ENCODE assay signal across 1 cellular context in the genomic region with DNA sequence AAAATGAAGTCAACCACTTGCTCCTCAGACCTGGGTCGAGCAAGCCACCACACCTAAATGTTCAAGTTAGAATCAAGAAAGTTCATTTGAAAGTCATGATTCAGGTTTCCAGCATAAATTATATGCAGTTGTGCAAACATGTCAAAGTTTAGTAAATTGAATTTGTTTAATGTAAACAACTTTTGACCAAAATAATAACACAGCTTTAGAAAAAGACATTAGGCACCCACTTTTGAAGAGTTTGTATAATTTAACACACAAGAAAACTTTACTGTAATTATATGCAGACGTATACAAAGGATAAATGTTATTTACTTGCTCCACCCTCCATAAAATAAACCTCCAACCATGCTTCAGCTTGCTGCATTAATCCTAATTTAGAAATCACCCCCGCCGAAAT.
TF ChIP-seq lines count a peak whose summit lies in the region.

No MANE protein-coding gene starts in this region.

TF ChIP-seq in GM23338, 12 proteins besides CTCF, POLR2A, EP300 and RAD21:
- TF ChIP-seq, protein P1, sequence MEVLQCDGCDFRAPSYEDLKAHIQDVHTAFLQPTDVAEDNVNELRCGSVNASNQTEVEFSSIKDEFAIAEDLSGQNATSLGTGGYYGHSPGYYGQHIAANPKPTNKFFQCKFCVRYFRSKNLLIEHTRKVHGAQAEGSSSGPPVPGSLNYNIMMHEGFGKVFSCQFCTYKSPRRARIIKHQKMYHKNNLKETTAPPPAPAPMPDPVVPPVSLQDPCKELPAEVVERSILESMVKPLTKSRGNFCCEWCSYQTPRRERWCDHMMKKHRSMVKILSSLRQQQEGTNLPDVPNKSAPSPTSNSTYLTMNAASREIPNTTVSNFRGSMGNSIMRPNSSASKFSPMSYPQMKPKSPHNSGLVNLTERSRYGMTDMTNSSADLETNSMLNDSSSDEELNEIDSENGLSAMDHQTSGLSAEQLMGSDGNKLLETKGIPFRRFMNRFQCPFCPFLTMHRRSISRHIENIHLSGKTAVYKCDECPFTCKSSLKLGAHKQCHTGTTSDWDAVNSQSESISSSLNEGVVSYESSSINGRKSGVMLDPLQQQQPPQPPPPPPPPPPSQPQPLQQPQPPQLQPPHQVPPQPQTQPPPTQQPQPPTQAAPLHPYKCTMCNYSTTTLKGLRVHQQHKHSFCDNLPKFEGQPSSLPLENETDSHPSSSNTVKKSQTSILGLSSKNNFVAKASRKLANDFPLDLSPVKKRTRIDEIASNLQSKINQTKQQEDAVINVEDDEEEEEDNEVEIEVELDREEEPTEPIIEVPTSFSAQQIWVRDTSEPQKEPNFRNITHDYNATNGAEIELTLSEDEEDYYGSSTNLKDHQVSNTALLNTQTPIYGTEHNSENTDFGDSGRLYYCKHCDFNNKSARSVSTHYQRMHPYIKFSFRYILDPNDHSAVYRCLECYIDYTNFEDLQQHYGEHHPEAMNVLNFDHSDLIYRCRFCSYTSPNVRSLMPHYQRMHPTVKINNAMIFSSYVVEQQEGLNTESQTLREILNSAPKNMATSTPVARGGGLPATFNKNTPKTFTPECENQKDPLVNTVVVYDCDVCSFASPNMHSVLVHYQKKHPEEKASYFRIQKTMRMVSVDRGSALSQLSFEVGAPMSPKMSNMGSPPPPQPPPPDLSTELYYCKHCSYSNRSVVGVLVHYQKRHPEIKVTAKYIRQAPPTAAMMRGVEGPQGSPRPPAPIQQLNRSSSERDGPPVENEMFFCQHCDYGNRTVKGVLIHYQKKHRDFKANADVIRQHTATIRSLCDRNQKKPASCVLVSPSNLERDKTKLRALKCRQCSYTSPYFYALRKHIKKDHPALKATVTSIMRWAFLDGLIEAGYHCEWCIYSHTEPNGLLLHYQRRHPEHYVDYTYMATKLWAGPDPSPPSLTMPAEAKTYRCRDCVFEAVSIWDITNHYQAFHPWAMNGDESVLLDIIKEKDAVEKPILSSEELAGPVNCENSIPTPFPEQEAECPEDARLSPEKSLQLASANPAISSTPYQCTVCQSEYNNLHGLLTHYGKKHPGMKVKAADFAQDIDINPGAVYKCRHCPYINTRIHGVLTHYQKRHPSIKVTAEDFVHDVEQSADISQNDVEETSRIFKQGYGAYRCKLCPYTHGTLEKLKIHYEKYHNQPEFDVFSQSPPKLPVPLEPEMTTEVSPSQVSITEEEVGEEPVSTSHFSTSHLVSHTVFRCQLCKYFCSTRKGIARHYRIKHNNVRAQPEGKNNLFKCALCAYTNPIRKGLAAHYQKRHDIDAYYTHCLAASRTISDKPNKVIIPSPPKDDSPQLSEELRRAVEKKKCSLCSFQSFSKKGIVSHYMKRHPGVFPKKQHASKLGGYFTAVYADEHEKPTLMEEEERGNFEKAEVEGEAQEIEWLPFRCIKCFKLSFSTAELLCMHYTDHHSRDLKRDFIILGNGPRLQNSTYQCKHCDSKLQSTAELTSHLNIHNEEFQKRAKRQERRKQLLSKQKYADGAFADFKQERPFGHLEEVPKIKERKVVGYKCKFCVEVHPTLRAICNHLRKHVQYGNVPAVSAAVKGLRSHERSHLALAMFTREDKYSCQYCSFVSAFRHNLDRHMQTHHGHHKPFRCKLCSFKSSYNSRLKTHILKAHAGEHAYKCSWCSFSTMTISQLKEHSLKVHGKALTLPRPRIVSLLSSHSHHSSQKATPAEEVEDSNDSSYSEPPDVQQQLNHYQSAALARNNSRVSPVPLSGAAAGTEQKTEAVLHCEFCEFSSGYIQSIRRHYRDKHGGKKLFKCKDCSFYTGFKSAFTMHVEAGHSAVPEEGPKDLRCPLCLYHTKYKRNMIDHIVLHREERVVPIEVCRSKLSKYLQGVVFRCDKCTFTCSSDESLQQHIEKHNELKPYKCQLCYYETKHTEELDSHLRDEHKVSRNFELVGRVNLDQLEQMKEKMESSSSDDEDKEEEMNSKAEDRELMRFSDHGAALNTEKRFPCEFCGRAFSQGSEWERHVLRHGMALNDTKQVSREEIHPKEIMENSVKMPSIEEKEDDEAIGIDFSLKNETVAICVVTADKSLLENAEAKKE (CRISPR knock-in tag; IDR thresholded peaks at IDR 0.05): no peak
- no peak for TF ChIP-seq POLR2AphosphoS5 (IDR thresholded peaks at IDR 0.05; ENCODE audit: low read depth)
- TF ChIP-seq ZNF114 (CRISPR knock-in tag; IDR thresholded peaks at IDR 0.05): no peak
- TF ChIP-seq, protein P2, sequence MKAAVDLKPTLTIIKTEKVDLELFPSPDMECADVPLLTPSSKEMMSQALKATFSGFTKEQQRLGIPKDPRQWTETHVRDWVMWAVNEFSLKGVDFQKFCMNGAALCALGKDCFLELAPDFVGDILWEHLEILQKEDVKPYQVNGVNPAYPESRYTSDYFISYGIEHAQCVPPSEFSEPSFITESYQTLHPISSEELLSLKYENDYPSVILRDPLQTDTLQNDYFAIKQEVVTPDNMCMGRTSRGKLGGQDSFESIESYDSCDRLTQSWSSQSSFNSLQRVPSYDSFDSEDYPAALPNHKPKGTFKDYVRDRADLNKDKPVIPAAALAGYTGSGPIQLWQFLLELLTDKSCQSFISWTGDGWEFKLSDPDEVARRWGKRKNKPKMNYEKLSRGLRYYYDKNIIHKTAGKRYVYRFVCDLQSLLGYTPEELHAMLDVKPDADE (IDR thresholded peaks at IDR 0.05): no peak
- TF ChIP-seq, protein P3, sequence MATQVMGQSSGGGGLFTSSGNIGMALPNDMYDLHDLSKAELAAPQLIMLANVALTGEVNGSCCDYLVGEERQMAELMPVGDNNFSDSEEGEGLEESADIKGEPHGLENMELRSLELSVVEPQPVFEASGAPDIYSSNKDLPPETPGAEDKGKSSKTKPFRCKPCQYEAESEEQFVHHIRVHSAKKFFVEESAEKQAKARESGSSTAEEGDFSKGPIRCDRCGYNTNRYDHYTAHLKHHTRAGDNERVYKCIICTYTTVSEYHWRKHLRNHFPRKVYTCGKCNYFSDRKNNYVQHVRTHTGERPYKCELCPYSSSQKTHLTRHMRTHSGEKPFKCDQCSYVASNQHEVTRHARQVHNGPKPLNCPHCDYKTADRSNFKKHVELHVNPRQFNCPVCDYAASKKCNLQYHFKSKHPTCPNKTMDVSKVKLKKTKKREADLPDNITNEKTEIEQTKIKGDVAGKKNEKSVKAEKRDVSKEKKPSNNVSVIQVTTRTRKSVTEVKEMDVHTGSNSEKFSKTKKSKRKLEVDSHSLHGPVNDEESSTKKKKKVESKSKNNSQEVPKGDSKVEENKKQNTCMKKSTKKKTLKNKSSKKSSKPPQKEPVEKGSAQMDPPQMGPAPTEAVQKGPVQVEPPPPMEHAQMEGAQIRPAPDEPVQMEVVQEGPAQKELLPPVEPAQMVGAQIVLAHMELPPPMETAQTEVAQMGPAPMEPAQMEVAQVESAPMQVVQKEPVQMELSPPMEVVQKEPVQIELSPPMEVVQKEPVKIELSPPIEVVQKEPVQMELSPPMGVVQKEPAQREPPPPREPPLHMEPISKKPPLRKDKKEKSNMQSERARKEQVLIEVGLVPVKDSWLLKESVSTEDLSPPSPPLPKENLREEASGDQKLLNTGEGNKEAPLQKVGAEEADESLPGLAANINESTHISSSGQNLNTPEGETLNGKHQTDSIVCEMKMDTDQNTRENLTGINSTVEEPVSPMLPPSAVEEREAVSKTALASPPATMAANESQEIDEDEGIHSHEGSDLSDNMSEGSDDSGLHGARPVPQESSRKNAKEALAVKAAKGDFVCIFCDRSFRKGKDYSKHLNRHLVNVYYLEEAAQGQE (IDR thresholded peaks at IDR 0.05; ENCODE audit: unreplicated experiment): no peak
- no peak for TF ChIP-seq CREB1 (CRISPR knock-in tag; IDR thresholded peaks at IDR 0.05; ENCODE audit: low read depth)
- no peak for TF ChIP-seq NANOG (IDR thresholded peaks at IDR 0.05; ENCODE audit: borderline replicate concordance)
